ENCODE assay signal across 12 cellular contexts in the genomic region with DNA sequence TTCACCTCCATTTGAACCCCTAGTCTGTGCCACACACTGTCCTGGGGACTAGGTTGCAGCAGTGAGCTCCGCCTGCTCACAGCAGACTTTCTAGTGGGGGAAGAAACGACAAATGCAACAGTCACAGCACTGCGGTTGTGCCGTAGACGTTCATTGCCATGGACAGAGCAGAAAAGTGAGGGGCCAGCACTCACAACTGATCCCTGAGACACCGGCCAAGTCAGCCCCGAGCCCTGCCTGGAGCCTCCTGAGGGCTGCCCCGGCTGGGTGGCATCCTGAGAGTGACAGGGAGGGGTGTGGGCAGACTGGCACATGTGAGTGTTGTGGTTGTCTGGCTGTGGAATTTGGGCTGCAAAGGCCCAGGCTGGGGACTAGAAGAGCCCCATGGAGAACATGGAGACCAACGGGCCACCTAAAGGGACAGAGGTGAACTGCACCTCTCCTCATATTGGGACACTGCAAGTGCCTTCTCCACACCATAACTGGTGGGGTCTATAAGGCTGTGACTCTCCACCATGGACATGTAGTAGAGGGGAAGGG. TPM values are rescaled to one million over a fixed set of nuclear protein-coding genes. Genes with fewer than 3 reads are reported as not detected.
DNase-seq lines count a peak whose midpoint lies in the region; ATAC-seq lines count a peak whose summit lies in the region.
"Had no signal": no experiment of that assay in that cellular context is flagged by ENCODE, and none has a peak within 500 bp of the region (broad histone marks: within the 10 kb centered on the region; RNA-seq: fewer than 3 reads in every experiment).

No MANE protein-coding gene starts in this region.

- H2AFZ ChIP-seq in Karpas-422 (ENCODE audit: low read length) = no peak overlapping the region

- no peaks in the 10 kb centered on the region for H3K36me3 ChIP-seq in Karpas-422 (ENCODE audit: insufficient read depth, low read length)
- H3K36me3 ChIP-seq: esophagus muscularis mucosa had no signal

- no peaks in the 10 kb centered on the region for H3K27me3 ChIP-seq in Karpas-422 (ENCODE audit: low read length)

- peak; percentile 28 for DNase-seq in activated T-cell treated with anti-CD3 and anti-CD28 coated beads, Interleukin-2, amount 50 U/mL, for 24 hours
- no peak for DNase-seq in activated T-cell treated with anti-CD3 and anti-CD28 coated beads, Interleukin-2, amount 50 U/mL, for 4 hours
- DNase-seq in Karpas-422 (peak; percentile 68), dermis blood vessel endothelial cell (peak; percentile 24), sciatic nerve (ENCODE audit: low spot score) (peak; percentile 49), NK-92 (lab: John Stamatoyannopoulos, UW; ENCODE audit: unreplicated experiment) (no peak)
- DNase-seq: stimulated activated CD4-positive, alpha-beta T cell treated with anti-CD3 and anti-CD28 coated beads, Interleukin-4, amount 100 ng/mL, for 24 hours had no signal

- intact Hi-C loops in sciatic nerve (cut with DNase I) = no loop called here

- no peak overlapping the region for H3K4me3 Mint-ChIP-seq in activated T-cell treated with anti-CD3 and anti-CD28 coated beads, Interleukin-2, amount 50 U/mL, for 24 hours
- H3K4me3 Mint-ChIP-seq in activated T-cell treated with anti-CD3 and anti-CD28 coated beads, Interleukin-2, amount 50 U/mL, for 4 hours = no peak overlapping the region
- H3K4me3 Mint-ChIP-seq: IgD-negative memory B cell had no signal

- no peaks in the 10 kb centered on the region for H3K79me2 ChIP-seq in Karpas-422 (ENCODE audit: low read length)

- no peak overlapping the region for H3K9ac ChIP-seq in Karpas-422 (ENCODE audit: low read length)

- no peak overlapping the region for H3K4me3 ChIP-seq in Karpas-422 (ENCODE audit: low read length)
- H3K4me3 ChIP-seq: esophagus muscularis mucosa had no signal

- no peaks in the 10 kb centered on the region for H3K9me3 ChIP-seq in Karpas-422 (ENCODE audit: low read length)

- H3K27ac ChIP-seq in Karpas-422 (ENCODE audit: low read length) = no peak overlapping the region
- H3K27ac ChIP-seq: esophagus muscularis mucosa had no signal

- H3K9me3 Mint-ChIP-seq in activated T-cell treated with anti-CD3 and anti-CD28 coated beads, Interleukin-2, amount 50 U/mL, for 24 hours = no peaks in the 10 kb centered on the region
- H3K9me3 Mint-ChIP-seq in activated T-cell treated with anti-CD3 and anti-CD28 coated beads, Interleukin-2, amount 50 U/mL, for 4 hours = no peaks in the 10 kb centered on the region

- no peak overlapping the region for H3K27ac Mint-ChIP-seq in activated T-cell treated with anti-CD3 and anti-CD28 coated beads, Interleukin-2, amount 50 U/mL, for 24 hours
- H3K27ac Mint-ChIP-seq: IgD-negative memory B cell had no signal

- H3K36me3 Mint-ChIP-seq in activated T-cell treated with anti-CD3 and anti-CD28 coated beads, Interleukin-2, amount 50 U/mL, for 24 hours (ENCODE audit: low read depth) = no peaks in the 10 kb centered on the region
- H3K36me3 Mint-ChIP-seq in activated T-cell treated with anti-CD3 and anti-CD28 coated beads, Interleukin-2, amount 50 U/mL, for 4 hours (ENCODE audit: insufficient read depth) = no peaks in the 10 kb centered on the region
- H3K36me3 Mint-ChIP-seq: IgD-negative memory B cell had no signal

- H3K4me1 ChIP-seq in Karpas-422 (ENCODE audit: low read length) = no peaks in the 10 kb centered on the region

- H3K27me3 Mint-ChIP-seq in activated T-cell treated with anti-CD3 and anti-CD28 coated beads, Interleukin-2, amount 50 U/mL, for 24 hours = peaks cover 35% of the 10 kb centered on the region
- H3K27me3 Mint-ChIP-seq in activated T-cell treated with anti-CD3 and anti-CD28 coated beads, Interleukin-2, amount 50 U/mL, for 4 hours (ENCODE audit: low read depth) = peaks cover 9% of the 10 kb centered on the region
- H3K27me3 Mint-ChIP-seq: IgD-negative memory B cell had no signal

- H4K20me1 ChIP-seq in Karpas-422 (ENCODE audit: insufficient read depth, low read depth, low read length) = no peaks in the 10 kb centered on the region

- H3K9me2 ChIP-seq in Karpas-422 (replicated peaks; ENCODE audit: insufficient read depth, low read length) = no peaks in the 10 kb centered on the region

- no peak for ATAC-seq in activated T-cell treated with anti-CD3 and anti-CD28 coated beads, Interleukin-2, amount 50 U/mL, for 4 hours
- no peak for ATAC-seq in sciatic nerve
- ATAC-seq in HG02938 (IDR thresholded peaks at IDR 0.05; ENCODE audit: unreplicated experiment) = no peak
- ATAC-seq in HG03457 (IDR thresholded peaks at IDR 0.05; ENCODE audit: unreplicated experiment) = no peak

- no peaks in the 10 kb centered on the region for H3K4me1 Mint-ChIP-seq in activated T-cell treated with anti-CD3 and anti-CD28 coated beads, Interleukin-2, amount 50 U/mL, for 24 hours (ENCODE audit: low read depth)
- no peaks in the 10 kb centered on the region for H3K4me1 Mint-ChIP-seq in activated T-cell treated with anti-CD3 and anti-CD28 coated beads, Interleukin-2, amount 50 U/mL, for 4 hours (ENCODE audit: low read depth)
- H3K4me1 Mint-ChIP-seq: IgD-negative memory B cell had no signal

- H3K4me2 ChIP-seq in Karpas-422 (ENCODE audit: low read depth, low read length, poor library complexity, severe bottlenecking) = no peak overlapping the region

RNA-seq across cellular contexts. Expression of a gene that starts 4.6 kb away (rescaled TPM):
- total RNA-seq in activated T-cell treated with anti-CD3 and anti-CD28 coated beads, Interleukin-2, amount 50 U/mL, for 4 hours = under 1 TPM; 0.11 to 0.42 (median 0.33) TPM
- not detected in 2 replicates for total RNA-seq in Karpas-422 (2014; rRNA removed; shearing (Covaris generic); ENCODE audit: low replicate concordance)
- 0.05 and 0.17 TPM in 2 replicates for total RNA-seq in dermis blood vessel endothelial cell
- total RNA-seq in sciatic nerve = 0.13 TPM
- total RNA-seq: esophagus muscularis mucosa, mononuclear cell had no signal

RNA-seq across cellular contexts. Expression of a gene that starts 22.0 kb away (rescaled TPM):
- under 1 TPM; 0.26 to 0.71 (median 0.51) TPM for total RNA-seq in activated T-cell treated with anti-CD3 and anti-CD28 coated beads, Interleukin-2, amount 50 U/mL, for 4 hours
- total RNA-seq in Karpas-422 (2014; rRNA removed; shearing (Covaris generic); ENCODE audit: low replicate concordance) = not detected in 2 replicates
- total RNA-seq in dermis blood vessel endothelial cell = not detected in 2 replicates
- total RNA-seq in sciatic nerve = 1.6 TPM

RNA-seq across cellular contexts. Expression of a gene that starts 36.1 kb away (rescaled TPM):
- total RNA-seq in activated T-cell treated with anti-CD3 and anti-CD28 coated beads, Interleukin-2, amount 50 U/mL, for 4 hours = 1 to 10 TPM; 1.1 to 1.9 (median 1.6) TPM
- total RNA-seq in Karpas-422 (2014; rRNA removed; shearing (Covaris generic); ENCODE audit: low replicate concordance) = 0.14 TPM in 1 of 2 replicates, not detected in the other
- total RNA-seq in dermis blood vessel endothelial cell (3.3 and 4.6 TPM in 2 replicates), sciatic nerve (23.2 TPM)

RNA-seq across cellular contexts. Expression of a gene that starts 52.7 kb away (rescaled TPM):
- total RNA-seq in activated T-cell treated with anti-CD3 and anti-CD28 coated beads, Interleukin-2, amount 50 U/mL, for 4 hours = 10 to 100 TPM; 38.6 to 46.9 (median 39.1) TPM
- total RNA-seq in Karpas-422 (2014; rRNA removed; shearing (Covaris generic); ENCODE audit: low replicate concordance) = 29.1 and 55.4 TPM in 2 replicates
- total RNA-seq in dermis blood vessel endothelial cell (27.0 and 42.4 TPM in 2 replicates), sciatic nerve (11.9 TPM)

Comparison
In these comparisons a context has a peak if more than half of its experiments do, and no peak if none do; other contexts are left out.
1. DNase-seq: peak in activated T-cell treated with anti-CD3 and anti-CD28 coated beads, Interleukin-2, amount 50 U/mL, for 24 hours (single experiment), Karpas-422 (single experiment), dermis blood vessel endothelial cell (single experiment) and sciatic nerve (single experiment); none in activated T-cell treated with anti-CD3 and anti-CD28 coated beads, Interleukin-2, amount 50 U/mL, for 4 hours (single experiment) and NK-92 (single experiment).